In genomic region chr19:543912-544608, GRCh38 we compare ENCODE assay signal across 11 cellular contexts. TPM values are rescaled to one million over a fixed set of nuclear protein-coding genes. Genes with fewer than 3 reads are reported as not detected.
DNase-seq lines count a peak whose midpoint lies in the region; ATAC-seq lines count a peak whose summit lies in the region.
"Had no signal": no experiment of that assay in that cellular context is flagged by ENCODE, and none has a peak within 500 bp of the region (broad histone marks: within the 10 kb centered on the region; RNA-seq: fewer than 3 reads in every experiment).

TSS of gene GZMM (plus strand) at chr19:544053. CDS start at chr19:544072, 19 bp downstream.

- CTCF ChIA-PET in CD4-positive, alpha-beta memory T cell (lab: Charles Lee; ENCODE audit: partially characterized antibody) = no interaction called here

- no peaks in the 10 kb centered on the region for H3K27me3 ChIP-seq in CD4-positive, alpha-beta memory T cell (ENCODE audit: insufficient read depth, low read length)

- peak; percentile 82 to 86 (median 84) for DNase-seq in CD4-positive, alpha-beta memory T cell
- DNase-seq in activated CD4-positive, alpha-beta T cell treated with anti-CD3 and anti-CD28 coated beads, Interleukin-2, amount 10 ng/mL, durations not matched to agents 24 days and 14 days = peak; percentile 94
- peak; percentile 79 for DNase-seq in central memory CD4-positive, alpha-beta T cell
- DNase-seq in stimulated activated CD4-positive, alpha-beta T cell treated with anti-CD3 and anti-CD28 coated beads, Interleukin-2, amount 100 ng/mL, for 24 hours = peak; percentile 74 to 76
- no peak for DNase-seq in NCI-H446 (lab: John Stamatoyannopoulos, UW)
- DNase-seq in foreskin melanocyte = no peak
- DNase-seq in NCI-H128 (lab: John Stamatoyannopoulos, UW; ENCODE audit: unreplicated experiment) = no peak
- DNase-seq: dermis blood vessel endothelial cell, NCI-H1694 treated with DMSO at 0.1 percent for 48 hours had no signal

- peak within 1 kb of the TSS; percentile 85 to 95 (median 91) for H3K27ac Mint-ChIP-seq in CD4-positive, alpha-beta memory T cell
- peak within 1 kb of the TSS; percentile 88 for H3K27ac Mint-ChIP-seq in activated CD4-positive, alpha-beta T cell treated with anti-CD3 and anti-CD28 coated beads, Interleukin-2, amount 10 ng/mL, durations not matched to agents 24 days and 14 days

- H3K9me3 ChIP-seq in CD4-positive, alpha-beta memory T cell (ENCODE audit: control insufficient read depth in 1 of 2, low read length in 2 of 2) = no peaks in the 10 kb centered on the region

- no peaks in the 10 kb centered on the region for H3K36me3 ChIP-seq in CD4-positive, alpha-beta memory T cell (ENCODE audit: insufficient read depth, low read length)

- peak within 1 kb of the TSS; percentile 72 for H3K27ac ChIP-seq in CD4-positive, alpha-beta memory T cell (ENCODE audit: low read depth, low read length)
- H3K27ac ChIP-seq: C4-2B had no signal

- peak within 1 kb of the TSS; percentile 81 to 94 (median 88) for H3K4me3 Mint-ChIP-seq in CD4-positive, alpha-beta memory T cell
- H3K4me3 Mint-ChIP-seq in activated CD4-positive, alpha-beta T cell treated with anti-CD3 and anti-CD28 coated beads, Interleukin-2, amount 10 ng/mL, durations not matched to agents 24 days and 14 days = peak within 1 kb of the TSS; percentile 87

- no peak for ATAC-seq in HG03571 (IDR thresholded peaks at IDR 0.05; ENCODE audit: unreplicated experiment)

- peaks cover 14 to 26% (median 18%) of the 10 kb centered on the region in 4 donors for H3K4me1 Mint-ChIP-seq in CD4-positive, alpha-beta memory T cell
- H3K4me1 Mint-ChIP-seq in activated CD4-positive, alpha-beta T cell treated with anti-CD3 and anti-CD28 coated beads, Interleukin-2, amount 10 ng/mL, durations not matched to agents 24 days and 14 days = peaks cover 18% of the 10 kb centered on the region

- H3K27me3 Mint-ChIP-seq in CD4-positive, alpha-beta memory T cell = no peaks in the 10 kb centered on the region
- H3K27me3 Mint-ChIP-seq in activated CD4-positive, alpha-beta T cell treated with anti-CD3 and anti-CD28 coated beads, Interleukin-2, amount 10 ng/mL, durations not matched to agents 24 days and 14 days = no peaks in the 10 kb centered on the region

- intact Hi-C loops in CD4-positive, alpha-beta memory T cell (cut with micrococcal nuclease) = loop anchor here (1.0 to 2.0 kb wide), 2 partner anchors 13 to 33 kb away; partner anchors contain the start of gene CDC34
- intact Hi-C loops in activated CD4-positive, alpha-beta T cell treated with anti-CD3 and anti-CD28 coated beads, Interleukin-2, amount 10 ng/mL, durations not matched to agents 24 days and 14 days (cut with micrococcal nuclease) = no loop called here

- no peaks in the 10 kb centered on the region for H3K9me3 Mint-ChIP-seq in CD4-positive, alpha-beta memory T cell
- H3K9me3 Mint-ChIP-seq in activated CD4-positive, alpha-beta T cell treated with anti-CD3 and anti-CD28 coated beads, Interleukin-2, amount 10 ng/mL, durations not matched to agents 24 days and 14 days = no peaks in the 10 kb centered on the region

- POLR2A ChIA-PET in CD4-positive, alpha-beta memory T cell (lab: Charles Lee; ENCODE audit: partially characterized antibody) = interaction anchor here (1.0 to 7.2 kb wide), 5 partner anchors 12 to 37 kb away, joined by 3 to 52 read pairs (median 7); partner anchors contain the start of genes BSG, CDC34 and TPGS1

- peak within 1 kb of the TSS; percentile 61 to 72 for H3K4me3 ChIP-seq in CD4-positive, alpha-beta memory T cell (ENCODE audit: low read length in 2 of 2)

- peaks cover 23% of the 10 kb centered on the region for H3K4me1 ChIP-seq in CD4-positive, alpha-beta memory T cell (ENCODE audit: insufficient read depth, low read length)

- peaks cover 0 to 11% of the 10 kb centered on the region in 2 donors for H3K36me3 Mint-ChIP-seq in CD4-positive, alpha-beta memory T cell
- peaks cover 12% of the 10 kb centered on the region for H3K36me3 Mint-ChIP-seq in activated CD4-positive, alpha-beta T cell treated with anti-CD3 and anti-CD28 coated beads, Interleukin-2, amount 10 ng/mL, durations not matched to agents 24 days and 14 days (ENCODE audit: low read depth)

RNA-seq across cellular contexts. Expression of gene GZMM, which starts in this region (rescaled TPM):
- 10 to 100 TPM; 25.5 to 28.7 TPM for total RNA-seq in CD4-positive, alpha-beta memory T cell
- polyA plus RNA-seq in CD4-positive, alpha-beta memory T cell = 100 to 1,000 TPM in 1 of 2 donors, 10 to 100 TPM in 1; 82.1 to 122 TPM
- 37.6 and 40.9 TPM in 2 replicates for total RNA-seq in activated CD4-positive, alpha-beta T cell treated with anti-CD3 and anti-CD28 coated beads, Interleukin-2, amount 10 ng/mL, durations not matched to agents 24 days and 14 days
- total RNA-seq: dermis blood vessel endothelial cell had no signal

Comparison
In these comparisons a context has a peak if more than half of its experiments do, and no peak if none do; other contexts are left out.
1. DNase-seq: peak in CD4-positive, alpha-beta memory T cell (5 of 5), activated CD4-positive, alpha-beta T cell treated with anti-CD3 and anti-CD28 coated beads, Interleukin-2, amount 10 ng/mL, durations not matched to agents 24 days and 14 days (single experiment), central memory CD4-positive, alpha-beta T cell (single experiment) and stimulated activated CD4-positive, alpha-beta T cell treated with anti-CD3 and anti-CD28 coated beads, Interleukin-2, amount 100 ng/mL, for 24 hours (2 of 2); none in NCI-H446 (0 of 2), foreskin melanocyte (single experiment) and NCI-H128 (single experiment).